1 cellular context compared by ENCODE assay signal in the genomic region with DNA sequence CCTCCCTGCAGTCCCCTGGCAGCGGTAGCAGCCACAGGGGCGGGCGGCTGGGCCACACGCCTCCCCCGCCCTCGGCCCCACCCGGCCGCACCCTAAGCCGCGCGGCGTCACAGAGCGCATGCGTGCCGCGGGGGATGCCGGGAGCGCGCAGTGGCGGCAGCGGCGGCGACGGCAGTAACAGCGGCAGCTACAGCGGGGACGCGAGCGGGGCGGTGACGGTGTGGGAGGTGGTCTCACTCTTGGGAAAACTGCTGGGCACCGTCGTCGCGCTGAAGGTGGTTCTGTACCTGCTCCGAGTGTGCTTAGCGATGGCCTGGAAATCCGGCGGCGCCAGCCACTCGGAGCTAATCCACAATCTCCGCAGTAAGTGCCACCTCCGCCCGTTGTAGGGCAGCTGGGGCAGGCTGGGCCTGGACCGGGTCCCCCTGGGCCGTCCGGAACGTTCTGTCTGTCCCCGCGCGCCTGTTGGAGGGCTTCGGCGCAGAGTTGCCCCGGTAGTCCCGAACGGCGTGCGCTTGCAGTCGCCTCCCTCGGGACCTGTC.
TF ChIP-seq lines count a peak whose summit lies in the region.

Gene PCMT1 (plus strand): TSS at position 148 of the 542 bp plus-strand sequence. CDS start 161 bp downstream, at position 309.

TF ChIP-seq in HEK293, 187 proteins besides CTCF, POLR2A, EP300 and RAD21 (continued from another document and continues in another):
- no peak for TF ChIP-seq ZNF26 (tag by site-specific recombination; IDR thresholded peaks at IDR 0.05)
- TF ChIP-seq, protein P1, sequence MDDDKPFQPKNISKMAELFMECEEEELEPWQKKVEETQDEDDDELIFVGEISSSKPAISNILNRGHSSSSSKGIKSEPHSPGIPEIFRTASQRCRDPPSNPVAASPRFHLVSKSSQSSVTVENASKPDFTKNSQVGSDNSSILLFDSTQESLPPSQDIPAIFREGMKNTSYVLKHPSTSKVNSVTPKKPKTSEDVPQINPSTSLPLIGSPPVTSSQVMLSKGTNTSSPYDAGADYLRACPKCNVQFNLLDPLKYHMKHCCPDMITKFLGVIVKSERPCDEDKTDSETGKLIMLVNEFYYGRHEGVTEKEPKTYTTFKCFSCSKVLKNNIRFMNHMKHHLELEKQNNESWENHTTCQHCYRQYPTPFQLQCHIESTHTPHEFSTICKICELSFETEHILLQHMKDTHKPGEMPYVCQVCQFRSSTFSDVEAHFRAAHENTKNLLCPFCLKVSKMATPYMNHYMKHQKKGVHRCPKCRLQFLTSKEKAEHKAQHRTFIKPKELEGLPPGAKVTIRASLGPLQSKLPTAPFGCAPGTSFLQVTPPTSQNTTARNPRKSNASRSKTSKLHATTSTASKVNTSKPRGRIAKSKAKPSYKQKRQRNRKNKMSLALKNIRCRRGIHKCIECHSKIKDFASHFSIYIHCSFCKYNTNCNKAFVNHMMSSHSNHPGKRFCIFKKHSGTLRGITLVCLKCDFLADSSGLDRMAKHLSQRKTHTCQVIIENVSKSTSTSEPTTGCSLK (tag by site-specific recombination; IDR thresholded peaks at IDR 0.05) = no peak
- peak; percentile 89 for TF ChIP-seq ZNF324 (tag by site-specific recombination; IDR thresholded peaks at IDR 0.05)
- TF ChIP-seq, protein P2, sequence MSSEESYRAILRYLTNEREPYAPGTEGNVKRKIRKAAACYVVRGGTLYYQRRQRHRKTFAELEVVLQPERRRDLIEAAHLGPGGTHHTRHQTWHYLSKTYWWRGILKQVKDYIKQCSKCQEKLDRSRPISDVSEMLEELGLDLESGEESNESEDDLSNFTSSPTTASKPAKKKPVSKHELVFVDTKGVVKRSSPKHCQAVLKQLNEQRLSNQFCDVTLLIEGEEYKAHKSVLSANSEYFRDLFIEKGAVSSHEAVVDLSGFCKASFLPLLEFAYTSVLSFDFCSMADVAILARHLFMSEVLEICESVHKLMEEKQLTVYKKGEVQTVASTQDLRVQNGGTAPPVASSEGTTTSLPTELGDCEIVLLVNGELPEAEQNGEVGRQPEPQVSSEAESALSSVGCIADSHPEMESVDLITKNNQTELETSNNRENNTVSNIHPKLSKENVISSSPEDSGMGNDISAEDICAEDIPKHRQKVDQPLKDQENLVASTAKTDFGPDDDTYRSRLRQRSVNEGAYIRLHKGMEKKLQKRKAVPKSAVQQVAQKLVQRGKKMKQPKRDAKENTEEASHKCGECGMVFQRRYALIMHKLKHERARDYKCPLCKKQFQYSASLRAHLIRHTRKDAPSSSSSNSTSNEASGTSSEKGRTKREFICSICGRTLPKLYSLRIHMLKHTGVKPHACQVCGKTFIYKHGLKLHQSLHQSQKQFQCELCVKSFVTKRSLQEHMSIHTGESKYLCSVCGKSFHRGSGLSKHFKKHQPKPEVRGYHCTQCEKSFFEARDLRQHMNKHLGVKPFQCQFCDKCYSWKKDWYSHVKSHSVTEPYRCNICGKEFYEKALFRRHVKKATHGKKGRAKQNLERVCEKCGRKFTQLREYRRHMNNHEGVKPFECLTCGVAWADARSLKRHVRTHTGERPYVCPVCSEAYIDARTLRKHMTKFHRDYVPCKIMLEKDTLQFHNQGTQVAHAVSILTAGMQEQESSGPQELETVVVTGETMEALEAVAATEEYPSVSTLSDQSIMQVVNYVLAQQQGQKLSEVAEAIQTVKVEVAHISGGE (tag by site-specific recombination; conservative IDR thresholded peaks at IDR 0.05; ENCODE audit: low read depth) = 0 out of 2 replicates have a peak, but pooled peaks have one; percentile 9
- TF ChIP-seq, protein P3, sequence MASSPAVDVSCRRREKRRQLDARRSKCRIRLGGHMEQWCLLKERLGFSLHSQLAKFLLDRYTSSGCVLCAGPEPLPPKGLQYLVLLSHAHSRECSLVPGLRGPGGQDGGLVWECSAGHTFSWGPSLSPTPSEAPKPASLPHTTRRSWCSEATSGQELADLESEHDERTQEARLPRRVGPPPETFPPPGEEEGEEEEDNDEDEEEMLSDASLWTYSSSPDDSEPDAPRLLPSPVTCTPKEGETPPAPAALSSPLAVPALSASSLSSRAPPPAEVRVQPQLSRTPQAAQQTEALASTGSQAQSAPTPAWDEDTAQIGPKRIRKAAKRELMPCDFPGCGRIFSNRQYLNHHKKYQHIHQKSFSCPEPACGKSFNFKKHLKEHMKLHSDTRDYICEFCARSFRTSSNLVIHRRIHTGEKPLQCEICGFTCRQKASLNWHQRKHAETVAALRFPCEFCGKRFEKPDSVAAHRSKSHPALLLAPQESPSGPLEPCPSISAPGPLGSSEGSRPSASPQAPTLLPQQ (tag by site-specific recombination; IDR thresholded peaks at IDR 0.05) = peak; percentile 68
- TF ChIP-seq ZNF266 (tag by site-specific recombination; IDR thresholded peaks at IDR 0.05; ENCODE audit: low read depth) = no peak
- no peak for TF ChIP-seq ZNF157 (tag by site-specific recombination; IDR thresholded peaks at IDR 0.05)
- peak; percentile 26; the same call in 1 of the 2 replicates for TF ChIP-seq ZBTB21 (tag by site-specific recombination; IDR thresholded peaks at IDR 0.05)
- TF ChIP-seq SP2 (tag by site-specific recombination; IDR thresholded peaks at IDR 0.05) = no peak; the same call in 1 of the 2 replicates
- no peak for TF ChIP-seq EGR2 (tag by site-specific recombination; IDR thresholded peaks at IDR 0.05; ENCODE audit: low read depth)
- TF ChIP-seq, protein P4, sequence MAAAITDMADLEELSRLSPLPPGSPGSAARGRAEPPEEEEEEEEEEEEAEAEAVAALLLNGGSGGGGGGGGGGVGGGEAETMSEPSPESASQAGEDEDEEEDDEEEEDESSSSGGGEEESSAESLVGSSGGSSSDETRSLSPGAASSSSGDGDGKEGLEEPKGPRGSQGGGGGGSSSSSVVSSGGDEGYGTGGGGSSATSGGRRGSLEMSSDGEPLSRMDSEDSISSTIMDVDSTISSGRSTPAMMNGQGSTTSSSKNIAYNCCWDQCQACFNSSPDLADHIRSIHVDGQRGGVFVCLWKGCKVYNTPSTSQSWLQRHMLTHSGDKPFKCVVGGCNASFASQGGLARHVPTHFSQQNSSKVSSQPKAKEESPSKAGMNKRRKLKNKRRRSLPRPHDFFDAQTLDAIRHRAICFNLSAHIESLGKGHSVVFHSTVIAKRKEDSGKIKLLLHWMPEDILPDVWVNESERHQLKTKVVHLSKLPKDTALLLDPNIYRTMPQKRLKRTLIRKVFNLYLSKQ (tag by site-specific recombination; IDR thresholded peaks at IDR 0.05; ENCODE audit: borderline replicate concordance) = 0 out of 2 replicates have a peak, but pooled peaks have one; percentile 4
- no peak for TF ChIP-seq ZFP3 (tag by site-specific recombination; IDR thresholded peaks at IDR 0.05; ENCODE audit: low read depth)
- no peak for TF ChIP-seq ZNF202 (tag by site-specific recombination; IDR thresholded peaks at IDR 0.05; ENCODE audit: borderline replicate concordance)
- no peak for TF ChIP-seq ZNF837 (tag by site-specific recombination; IDR thresholded peaks at IDR 0.05)
- TF ChIP-seq ZNF132 (tag by site-specific recombination; IDR thresholded peaks at IDR 0.05; ENCODE audit: borderline replicate concordance) = no peak
- peak; percentile 83; the same call in 1 of the 2 replicates for TF ChIP-seq GLI4 (tag by site-specific recombination; IDR thresholded peaks at IDR 0.05)
- 0 out of 2 replicates have a peak, but pooled peaks have one; percentile 12 for TF ChIP-seq MZF1 (tag by site-specific recombination; IDR thresholded peaks at IDR 0.05; ENCODE audit: borderline replicate concordance)
- TF ChIP-seq BCL11B (tag by site-specific recombination; IDR thresholded peaks at IDR 0.05; ENCODE audit: low read depth) = 0 out of 2 replicates have a peak, but pooled peaks have one; percentile 23
- no peak for TF ChIP-seq REST (tag by site-specific recombination; IDR thresholded peaks at IDR 0.05)
- TF ChIP-seq ZNF391 (tag by site-specific recombination; IDR thresholded peaks at IDR 0.05; ENCODE audit: borderline replicate concordance, low read depth) = no peak
- 0 out of 2 replicates have a peak, but pooled peaks have one; percentile 35 for TF ChIP-seq ZNF629 (tag by site-specific recombination; IDR thresholded peaks at IDR 0.05)
- no peak for TF ChIP-seq ZBTB1 (tag by site-specific recombination; IDR thresholded peaks at IDR 0.05)
- no peak for TF ChIP-seq MEIS1 (CRISPR knock-in tag; IDR thresholded peaks at IDR 0.05; ENCODE audit: borderline replicate concordance)
- TF ChIP-seq ZNF2 (tag by site-specific recombination; IDR thresholded peaks at IDR 0.05) = peak; percentile 63; the same call in 1 of the 2 replicates
- 0 out of 2 replicates have a peak, but pooled peaks have one; percentile 56 for TF ChIP-seq PRDM2 (tag by site-specific recombination; IDR thresholded peaks at IDR 0.05; ENCODE audit: borderline replicate concordance)
- no peak for TF ChIP-seq ZNF37A (tag by site-specific recombination; IDR thresholded peaks at IDR 0.05)
- TF ChIP-seq ZNF830 (tag by site-specific recombination; IDR thresholded peaks at IDR 0.05; ENCODE audit: low read depth) = no peak
- TF ChIP-seq, protein P5, sequence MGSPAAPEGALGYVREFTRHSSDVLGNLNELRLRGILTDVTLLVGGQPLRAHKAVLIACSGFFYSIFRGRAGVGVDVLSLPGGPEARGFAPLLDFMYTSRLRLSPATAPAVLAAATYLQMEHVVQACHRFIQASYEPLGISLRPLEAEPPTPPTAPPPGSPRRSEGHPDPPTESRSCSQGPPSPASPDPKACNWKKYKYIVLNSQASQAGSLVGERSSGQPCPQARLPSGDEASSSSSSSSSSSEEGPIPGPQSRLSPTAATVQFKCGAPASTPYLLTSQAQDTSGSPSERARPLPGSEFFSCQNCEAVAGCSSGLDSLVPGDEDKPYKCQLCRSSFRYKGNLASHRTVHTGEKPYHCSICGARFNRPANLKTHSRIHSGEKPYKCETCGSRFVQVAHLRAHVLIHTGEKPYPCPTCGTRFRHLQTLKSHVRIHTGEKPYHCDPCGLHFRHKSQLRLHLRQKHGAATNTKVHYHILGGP (tag by site-specific recombination; IDR thresholded peaks at IDR 0.05) = no peak
- TF ChIP-seq YY1 (tag by site-specific recombination; IDR thresholded peaks at IDR 0.05) = peak; percentile 43; the same call in 1 of the 2 replicates
